8 cellular contexts compared by ENCODE assay signal in the genomic region with DNA sequence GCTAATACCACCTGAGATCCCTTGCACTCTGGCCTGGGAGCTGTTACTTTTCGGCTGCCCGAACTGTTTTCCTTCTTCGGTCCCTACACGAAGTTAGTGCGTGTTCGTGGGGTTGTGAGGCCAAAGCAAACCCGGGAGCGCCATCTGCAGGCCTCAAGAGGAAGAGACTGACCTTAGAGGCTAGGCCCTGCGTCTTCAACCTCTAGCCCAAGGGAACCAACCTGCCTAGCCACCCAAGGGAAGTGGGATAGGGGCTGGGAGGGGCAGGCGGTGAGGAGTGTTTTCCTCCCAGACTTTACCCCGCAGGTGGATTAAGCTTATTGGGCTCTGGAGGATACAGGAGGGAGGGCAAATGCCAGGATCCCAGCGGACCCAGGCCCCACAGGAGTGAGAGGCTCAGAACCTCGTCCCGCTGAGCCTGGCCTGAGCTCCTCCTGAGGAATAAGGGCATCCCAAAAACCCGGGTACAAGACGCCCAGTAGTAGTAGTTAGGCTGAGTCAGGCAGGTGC. TPM values are rescaled to one million over a fixed set of nuclear protein-coding genes. Genes with fewer than 3 reads are reported as not detected.
DNase-seq lines count a peak whose midpoint lies in the region; ATAC-seq and TF ChIP-seq lines count a peak whose summit lies in the region.

No MANE protein-coding gene starts in this region.

- CTCF ChIA-PET in activated CD4-positive, alpha-beta T cell treated with anti-CD3 and anti-CD28 coated beads, Interleukin-2, amount 10 ng/mL, durations not matched to agents 7 days and 5 days (lab: Charles Lee), result interaction anchor here (0.8 to 2.7 kb wide), 14 partner anchors 8 to 391 kb away, joined by 3 to 19 read pairs (median 6); a partner anchor contains a TSS

- TF ChIP-seq POLR2A in ovary (IDR thresholded peaks at IDR 0.05), result no peak

- no peak for TF ChIP-seq EP300 in ovary (IDR thresholded peaks at IDR 0.05)

- no peaks in the 10 kb centered on the region for H3K36me3 ChIP-seq in ovary

- TF ChIP-seq CTCF in GM12873 (IDR thresholded peaks at IDR 0.05; ENCODE audit: insufficient read depth, low read depth, low read length, missing control alignments) (peak; percentile 88), nephron (IDR thresholded peaks at IDR 0.05; ENCODE audit: unreplicated experiment in 3 of 3) (peak; percentile 70 to 85 (median 74)), ovary (IDR thresholded peaks at IDR 0.05) (no peak)

- 2% methylated on average over 14 to 16 of the region's 16 CpGs for WGBS in ovary, 3 donors

- peaks cover 5% of the 10 kb centered on the region for H3K27me3 ChIP-seq in ovary

- ATAC-seq in esophagus mucosa, result peak; percentile 65
- no peak for ATAC-seq in HG03175 (IDR thresholded peaks at IDR 0.05; ENCODE audit: unreplicated experiment)

- H3K4me3 Mint-ChIP-seq in activated CD4-positive, alpha-beta T cell treated with anti-CD3 and anti-CD28 coated beads, Interleukin-2, amount 10 ng/mL, durations not matched to agents 7 days and 5 days, result no peak overlapping the region
- peak overlapping the region; percentile 77 to 88 (median 85) for H3K4me3 Mint-ChIP-seq in nephron

- peaks cover 2% of the 10 kb centered on the region for H3K4me1 ChIP-seq in ovary (ENCODE audit: insufficient read depth)

- intact Hi-C loops in ovary (cut with DNase I), result no loop called here

- no peak overlapping the region for H3K27ac ChIP-seq in ovary

- no peaks in the 10 kb centered on the region for H3K36me3 Mint-ChIP-seq in activated CD4-positive, alpha-beta T cell treated with anti-CD3 and anti-CD28 coated beads, Interleukin-2, amount 10 ng/mL, durations not matched to agents 7 days and 5 days (ENCODE audit: low read depth)
- H3K36me3 Mint-ChIP-seq in nephron (ENCODE audit: low read depth), result peaks cover 7% of the 10 kb centered on the region

- H3K4me3 ChIP-seq in ovary, result no peak overlapping the region

- POLR2A ChIA-PET in activated CD4-positive, alpha-beta T cell treated with anti-CD3 and anti-CD28 coated beads, Interleukin-2, amount 10 ng/mL, durations not matched to agents 7 days and 5 days (lab: Charles Lee), result no interaction called here

- H3K4me1 Mint-ChIP-seq in activated CD4-positive, alpha-beta T cell treated with anti-CD3 and anti-CD28 coated beads, Interleukin-2, amount 10 ng/mL, durations not matched to agents 7 days and 5 days, result peaks cover 22% of the 10 kb centered on the region
- H3K4me1 Mint-ChIP-seq in nephron, result peaks cover 48% of the 10 kb centered on the region

- H3K27me3 Mint-ChIP-seq in activated CD4-positive, alpha-beta T cell treated with anti-CD3 and anti-CD28 coated beads, Interleukin-2, amount 10 ng/mL, durations not matched to agents 7 days and 5 days, result peaks cover 85% of the 10 kb centered on the region
- H3K27me3 Mint-ChIP-seq in nephron (ENCODE audit: low read depth), result peaks cover 97% of the 10 kb centered on the region

- no peaks in the 10 kb centered on the region for H3K9me3 ChIP-seq in ovary

- peak overlapping the region; percentile 13 for H3K27ac Mint-ChIP-seq in activated CD4-positive, alpha-beta T cell treated with anti-CD3 and anti-CD28 coated beads, Interleukin-2, amount 10 ng/mL, durations not matched to agents 7 days and 5 days
- peak overlapping the region; percentile 83 to 99 (median 85) for H3K27ac Mint-ChIP-seq in nephron

- DNase-seq in AG20443 (ENCODE audit: low spot score) (peak; percentile 81), NCI-H2196 (lab: John Stamatoyannopoulos, UW; ENCODE audit: unreplicated experiment) (peak; percentile 31), ovary (no peak)
- DNase-seq in activated CD4-positive, alpha-beta T cell treated with anti-CD3 and anti-CD28 coated beads, Interleukin-2, amount 10 ng/mL, durations not matched to agents 7 days and 5 days, result peak; percentile 50

- no peaks in the 10 kb centered on the region for H3K9me3 Mint-ChIP-seq in activated CD4-positive, alpha-beta T cell treated with anti-CD3 and anti-CD28 coated beads, Interleukin-2, amount 10 ng/mL, durations not matched to agents 7 days and 5 days
- no peaks in the 10 kb centered on the region for H3K9me3 Mint-ChIP-seq in nephron

RNA-seq across cellular contexts. Expression of a gene that starts 1.7 kb away (rescaled TPM):
- not detected for total RNA-seq in activated CD4-positive, alpha-beta T cell treated with anti-CD3 and anti-CD28 coated beads, Interleukin-2, amount 10 ng/mL, durations not matched to agents 7 days and 5 days
- total RNA-seq in esophagus mucosa, result not detected
- 10 to 100 TPM in 1 of 7 donors, 1 to 10 TPM in 3, under 1 TPM in 1, not detected in 2; 0.92 to 10.8 (median 2.7) TPM for total RNA-seq in ovary
- under 1 TPM in 1 of 2 donors, not detected in 1; 0.04 TPM for polyA plus RNA-seq in ovary

Comparison
In these comparisons a context has a peak if more than half of its experiments do, and no peak if none do; other contexts are left out.
1. DNase-seq: peak in AG20443 (single experiment), NCI-H2196 (single experiment) and activated CD4-positive, alpha-beta T cell treated with anti-CD3 and anti-CD28 coated beads, Interleukin-2, amount 10 ng/mL, durations not matched to agents 7 days and 5 days (single experiment); none in ovary (0 of 5).
2. CTCF ChIP-seq: peak in GM12873 (single experiment) and nephron (3 of 3); none in ovary (0 of 3).